ENCODE assay signal across 28 cellular contexts in the genomic region with DNA sequence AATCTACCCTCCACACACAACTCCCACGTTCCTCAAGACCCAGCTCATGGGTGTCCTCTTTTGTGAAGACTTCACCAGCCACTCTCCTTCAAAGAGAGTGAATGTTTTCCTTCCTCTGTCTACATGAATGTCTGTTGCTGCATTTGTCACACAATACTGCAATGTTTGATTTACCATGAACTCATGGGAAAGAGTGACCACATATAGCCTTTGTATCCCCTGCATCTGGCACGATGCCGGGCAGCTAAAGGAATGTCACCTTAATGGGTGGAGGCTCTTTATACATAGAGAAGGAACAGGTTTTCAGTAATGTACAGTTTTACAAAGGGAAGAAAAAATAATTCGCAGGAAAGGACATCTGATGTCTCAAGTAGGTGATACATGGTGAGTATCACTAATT. TPM values are rescaled to one million over a fixed set of nuclear protein-coding genes. Genes with fewer than 3 reads are reported as not detected.
"Had no signal": no experiment of that assay in that cellular context is flagged by ENCODE, and none has a peak within 500 bp of the region (broad histone marks: within the 10 kb centered on the region; RNA-seq: fewer than 3 reads in every experiment).

No MANE protein-coding gene starts in this region.

- DNase-seq: colonic mucosa; dermis blood vessel endothelial cell; effector memory CD8-positive, alpha-beta T cell; foreskin fibroblast; gastrocnemius medialis; head of caudate nucleus; left ventricle myocardium superior; natural killer cell; occipital lobe; ovary; posterior cingulate gyrus; stimulated activated CD4-positive, alpha-beta T cell treated with anti-CD3 and anti-CD28 coated beads, Interleukin-12 subunit alpha, Interleukin-12 subunit beta, amount 100 ng/mL, for 4 hours; stimulated activated CD4-positive, alpha-beta T cell treated with anti-CD3 and anti-CD28 coated beads, Interleukin-1b, Interleukin-23, amount 100 ng/mL, for 48 hours; stimulated activated CD4-positive, alpha-beta T cell treated with anti-CD3 and anti-CD28 coated beads, Interleukin-4, amount 100 ng/mL, for 24 hours; stimulated activated naive B cell treated with anti-CD40 and anti-IgM and Interleukin-4, amounts not matched to agents 10 μg/mL and 1 μg/mL and 100 μg/mL, for 72 hours; transverse colon; upper lobe of right lung; uterus had no signal

- H3K4me1 ChIP-seq: colonic mucosa, gastrocnemius medialis, suprapubic skin, transverse colon, upper lobe of right lung, uterus had no signal

- H3K36me3 ChIP-seq: colonic mucosa, gastrocnemius medialis, ovary, suprapubic skin, transverse colon, upper lobe of right lung, uterus had no signal

- ATAC-seq: effector memory CD8-positive, alpha-beta T cell; gastrocnemius medialis; left ventricle myocardium superior; natural killer cell; sciatic nerve; stimulated activated naive B cell treated with anti-CD40 and anti-IgM and Interleukin-4, amounts not matched to agents 10 μg/mL and 1 μg/mL and 100 μg/mL, for 72 hours; upper lobe of right lung had no signal

- H3K4me3 ChIP-seq: colonic mucosa, gastrocnemius medialis, lung, ovary, smooth muscle cell, suprapubic skin, transverse colon, upper lobe of right lung, uterus had no signal

- H3K4me1 Mint-ChIP-seq: memory B cell; natural killer cell; stimulated activated naive B cell treated with anti-CD40 and anti-IgM and Interleukin-4, amounts not matched to agents 10 μg/mL and 1 μg/mL and 100 μg/mL, for 72 hours had no signal

- H3K36me3 Mint-ChIP-seq: memory B cell; natural killer cell; stimulated activated naive B cell treated with anti-CD40 and anti-IgM and Interleukin-4, amounts not matched to agents 10 μg/mL and 1 μg/mL and 100 μg/mL, for 72 hours had no signal

- H3K27ac Mint-ChIP-seq: effector memory CD8-positive, alpha-beta T cell; memory B cell; natural killer cell; stimulated activated naive B cell treated with anti-CD40 and anti-IgM and Interleukin-4, amounts not matched to agents 10 μg/mL and 1 μg/mL and 100 μg/mL, for 72 hours; stimulated activated naive CD8-positive, alpha-beta T cell treated with anti-CD3 and anti-CD28 coated beads, Interleukin-15, Interleukin-2, amounts not matched to agents 100 ng/mL and 50 ng/mL, for 24 hours had no signal

- H3K4me2 ChIP-seq: smooth muscle cell had no signal

- H3K9me3 ChIP-seq: colonic mucosa, gastrocnemius medialis, ovary, suprapubic skin, transverse colon, upper lobe of right lung, uterus had no signal

- H3K4me3 Mint-ChIP-seq: effector memory CD8-positive, alpha-beta T cell; memory B cell; natural killer cell; stimulated activated naive B cell treated with anti-CD40 and anti-IgM and Interleukin-4, amounts not matched to agents 10 μg/mL and 1 μg/mL and 100 μg/mL, for 72 hours; stimulated activated naive CD8-positive, alpha-beta T cell treated with anti-CD3 and anti-CD28 coated beads, Interleukin-15, Interleukin-2, amounts not matched to agents 100 ng/mL and 50 ng/mL, for 24 hours had no signal

- FAIRE-seq: endometrium, keratinocyte had no signal

- H3K9me3 Mint-ChIP-seq: effector memory CD8-positive, alpha-beta T cell; memory B cell; natural killer cell; stimulated activated naive B cell treated with anti-CD40 and anti-IgM and Interleukin-4, amounts not matched to agents 10 μg/mL and 1 μg/mL and 100 μg/mL, for 72 hours; stimulated activated naive CD8-positive, alpha-beta T cell treated with anti-CD3 and anti-CD28 coated beads, Interleukin-15, Interleukin-2, amounts not matched to agents 100 ng/mL and 50 ng/mL, for 24 hours had no signal

- H3K27ac ChIP-seq: colonic mucosa, gastrocnemius medialis, ovary, suprapubic skin, transverse colon, upper lobe of right lung, uterus had no signal

- H3K27me3 ChIP-seq: colonic mucosa, gastrocnemius medialis, ovary, uterus had no signal

RNA-seq across cellular contexts. Expression of gene FAIM2, which starts 48.7 kb away (rescaled TPM):
- total RNA-seq: dermis blood vessel endothelial cell, glomerular endothelial cell, mononuclear cell had no signal
- polyA plus RNA-seq: keratinocyte had no signal
